Comparison of ENCODE assay signal across 8 cellular contexts in the genomic region with DNA sequence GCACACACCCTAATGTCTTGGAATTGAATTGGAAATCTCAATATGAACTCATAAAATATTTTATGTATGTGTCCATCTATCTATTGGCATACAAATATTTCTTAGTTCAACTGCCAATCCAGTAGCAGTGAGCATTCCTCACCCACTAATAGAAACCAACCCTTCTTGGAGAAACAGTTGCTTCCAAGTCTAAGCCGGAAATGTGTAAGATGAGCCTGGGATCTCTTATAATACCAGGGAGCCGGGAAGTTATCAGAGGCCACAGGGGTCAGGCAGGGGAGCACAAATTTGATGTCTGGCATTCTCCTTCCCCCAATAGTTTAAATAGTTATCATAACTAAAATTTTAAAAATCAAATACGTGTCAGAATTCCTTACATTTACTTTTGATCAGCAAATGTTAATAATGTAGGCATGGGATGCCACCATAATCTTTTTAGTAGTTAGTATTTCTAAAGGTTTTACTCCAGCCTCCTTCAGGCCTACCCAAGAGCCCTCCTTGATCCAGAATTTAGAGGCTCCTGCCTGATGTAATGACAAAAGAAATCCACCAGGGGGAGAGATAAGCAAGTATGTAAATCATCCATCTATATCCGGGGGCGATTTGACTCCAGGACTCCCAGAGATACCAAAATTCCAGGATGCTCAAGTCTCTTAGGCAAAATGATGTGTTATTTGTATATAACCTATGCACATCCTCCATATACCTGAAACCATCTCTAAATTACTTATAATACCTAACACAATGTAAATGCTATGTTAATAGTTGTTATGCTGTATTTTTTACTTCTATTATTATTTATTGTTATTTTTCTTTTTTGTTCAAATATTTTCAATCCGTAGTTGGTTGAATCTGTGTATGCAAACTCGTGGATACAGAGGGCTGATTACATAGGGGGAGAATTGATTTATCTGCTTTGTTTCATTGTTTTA.
DNase-seq lines count a peak whose midpoint lies in the region; ATAC-seq and TF ChIP-seq lines count a peak whose summit lies in the region.

No MANE protein-coding gene starts in this region.

- H3K9me3 Mint-ChIP-seq in stimulated activated memory B cell treated with anti-CD40 and anti-IgM and Interleukin-4, amounts not matched to agents 10 μg/mL and 1 μg/mL and 100 μg/mL, for 72 hours, result peaks cover 2% of the 10 kb centered on the region

- H3K4me1 Mint-ChIP-seq in stimulated activated memory B cell treated with anti-CD40 and anti-IgM and Interleukin-4, amounts not matched to agents 10 μg/mL and 1 μg/mL and 100 μg/mL, for 72 hours, result no peaks in the 10 kb centered on the region

- TF ChIP-seq CTCF in adrenal gland (IDR thresholded peaks at IDR 0.05) (peak; percentile 63 to 85 (median 80)), stomach (IDR thresholded peaks at IDR 0.05) (peak in 5 of 7 experiments; percentile 12 to 87 (median 77))

- H3K4me3 ChIP-seq in adrenal gland, result no peak overlapping the region
- H3K4me3 ChIP-seq in iPS DF 6.9 (ENCODE audit: low read length), result no peak overlapping the region
- H3K4me3 ChIP-seq in stomach, result no peak overlapping the region

- no peaks in the 10 kb centered on the region for H3K9me3 ChIP-seq in adrenal gland (replicated peaks in 1 of 3)
- H3K9me3 ChIP-seq in iPS DF 6.9 (ENCODE audit: control insufficient read depth, insufficient read depth, low read length), result no peaks in the 10 kb centered on the region
- no peaks in the 10 kb centered on the region for H3K9me3 ChIP-seq in stomach

- intact Hi-C loops in adrenal gland (cut with DNase I) (no loop called here), stomach (cut with DNase I; ENCODE audit: low total_unique reads) (no loop called here)

- H3K27me3 ChIP-seq in adrenal gland (no peaks in the 10 kb centered on the region), iPS DF 6.9 (ENCODE audit: control insufficient read depth, insufficient read depth, low read length) (no peaks in the 10 kb centered on the region), stomach (peaks cover 0 to 4% (median 0%) of the 10 kb centered on the region in 3 donors)

- H3K27me3 Mint-ChIP-seq in stimulated activated memory B cell treated with anti-CD40 and anti-IgM and Interleukin-4, amounts not matched to agents 10 μg/mL and 1 μg/mL and 100 μg/mL, for 72 hours, result peaks cover 27% of the 10 kb centered on the region

- no peak overlapping the region for H3K27ac Mint-ChIP-seq in stimulated activated memory B cell treated with anti-CD40 and anti-IgM and Interleukin-4, amounts not matched to agents 10 μg/mL and 1 μg/mL and 100 μg/mL, for 72 hours

- H3K36me3 ChIP-seq in adrenal gland (replicated peaks in 1 of 2) (no peaks in the 10 kb centered on the region), iPS DF 6.9 (ENCODE audit: control insufficient read depth, insufficient read depth, low read length) (no peaks in the 10 kb centered on the region), stomach (no peaks in the 10 kb centered on the region)

- H3K27ac ChIP-seq in adrenal gland (no peak overlapping the region), iPS DF 6.9 (ENCODE audit: low read length) (no peak overlapping the region), stomach (no peak overlapping the region)

- TF ChIP-seq POLR2A in adrenal gland (IDR thresholded peaks at IDR 0.05) (no peak), stomach (IDR thresholded peaks at IDR 0.05) (no peak)

- 34 to 42% (median 39%) methylated on average over 7 of the region's 7 CpGs for WGBS in adrenal gland, 4 donors
- no CpG with 5 or more reads among the region's 7 CpGs for WGBS in iPS DF 6.9 (ENCODE audit: insufficient coverage, insufficient read length)
- WGBS in stomach, 5 donors, result 31 to 43% (median 37%) methylated on average over 7 of the region's 7 CpGs

- no peaks in the 10 kb centered on the region for H3K36me3 Mint-ChIP-seq in stimulated activated memory B cell treated with anti-CD40 and anti-IgM and Interleukin-4, amounts not matched to agents 10 μg/mL and 1 μg/mL and 100 μg/mL, for 72 hours

- H3K4me3 Mint-ChIP-seq in stimulated activated memory B cell treated with anti-CD40 and anti-IgM and Interleukin-4, amounts not matched to agents 10 μg/mL and 1 μg/mL and 100 μg/mL, for 72 hours, result no peak overlapping the region

- ATAC-seq in HG02981 (IDR thresholded peaks at IDR 0.05; ENCODE audit: unreplicated experiment), result peak; percentile 72
- no peak for ATAC-seq in stimulated activated memory B cell treated with anti-CD40 and anti-IgM and Interleukin-4, amounts not matched to agents 10 μg/mL and 1 μg/mL and 100 μg/mL, for 72 hours

- H3K4me1 ChIP-seq in adrenal gland (replicated peaks in 1 of 2) (no peaks in the 10 kb centered on the region), iPS DF 6.9 (ENCODE audit: control insufficient read depth, insufficient read depth, low read length) (no peaks in the 10 kb centered on the region; the same call in 1 of the 2 replicates), stomach (no peaks in the 10 kb centered on the region)

- no peak for TF ChIP-seq EP300 in stomach (IDR thresholded peaks at IDR 0.05)

- DNase-seq in activated T-cell treated with anti-CD3 and anti-CD28 coated beads for 24 hours (ENCODE audit: low read depth), result peak; percentile 7
- no peak for DNase-seq in activated T-cell treated with anti-CD3 and anti-CD28 coated beads, Interleukin-2, amount 50 U/mL, for 48 hours
- DNase-seq in NCI-H446 treated with DMSO at 0.1 percent for 48 hours (lab: John Stamatoyannopoulos, UW), result peak; percentile 53
- peak in 4 of 7 donors; percentile 22 to 39 (median 31) for DNase-seq in adrenal gland
- DNase-seq in iPS DF 6.9 (ENCODE audit: low read depth, low spot score), result peak; percentile 54
- no peak for DNase-seq in stomach

Comparison
In these comparisons a context has a peak if more than half of its experiments do, and no peak if none do; other contexts are left out.
1. DNase-seq: peak in activated T-cell treated with anti-CD3 and anti-CD28 coated beads for 24 hours (single experiment), NCI-H446 treated with DMSO at 0.1 percent for 48 hours (single experiment), adrenal gland (4 of 7) and iPS DF 6.9 (single experiment); none in activated T-cell treated with anti-CD3 and anti-CD28 coated beads, Interleukin-2, amount 50 U/mL, for 48 hours (0 of 2) and stomach (single experiment).